Comparison of ENCODE assay signal across 11 cellular contexts in the genomic region with DNA sequence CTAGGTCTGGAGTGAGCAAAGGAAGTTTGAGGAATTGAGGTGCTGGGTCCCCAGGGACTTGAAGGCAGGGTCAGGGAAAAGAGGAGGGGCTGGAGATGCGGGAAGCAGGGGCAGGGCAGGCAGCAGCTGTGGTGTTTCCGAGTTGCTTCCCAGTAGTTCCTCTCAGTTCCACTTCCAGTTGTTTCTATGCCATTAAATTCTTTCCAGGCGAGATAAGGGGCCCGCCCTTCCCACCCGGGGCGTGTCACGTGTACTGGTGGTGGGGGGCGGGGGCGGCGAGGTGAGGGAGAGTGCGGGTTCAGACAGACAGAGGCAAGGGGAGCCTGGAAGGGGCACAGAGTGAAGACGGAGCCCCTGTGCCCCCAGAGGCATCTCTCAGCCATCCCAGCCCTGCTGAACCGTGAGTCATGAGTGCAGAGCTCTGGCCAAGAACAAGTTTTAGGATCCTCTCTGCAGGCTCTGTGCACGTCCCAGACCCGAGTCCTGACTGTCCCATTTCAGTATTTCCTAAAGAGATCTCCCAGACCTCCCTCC. TPM values are rescaled to one million over a fixed set of nuclear protein-coding genes. Genes with fewer than 3 reads are reported as not detected.
DNase-seq lines count a peak whose midpoint lies in the region; ATAC-seq and TF ChIP-seq lines count a peak whose summit lies in the region.
"Had no signal": no experiment of that assay in that cellular context is flagged by ENCODE, and none has a peak within 500 bp of the region (broad histone marks: within the 10 kb centered on the region; RNA-seq: fewer than 3 reads in every experiment).

No MANE protein-coding gene starts in this region.

- H3K4me1 Mint-ChIP-seq in neural crest cell, result peaks cover 33% of the 10 kb centered on the region

- no peak for ATAC-seq in HG02588 (IDR thresholded peaks at IDR 0.05; ENCODE audit: unreplicated experiment)
- ATAC-seq in GM18511 (IDR thresholded peaks at IDR 0.05; ENCODE audit: unreplicated experiment), result no peak

- no peaks in the 10 kb centered on the region for H3K9me3 Mint-ChIP-seq in neural crest cell

- peak overlapping the region; percentile 58 for H3K4me3 Mint-ChIP-seq in neural crest cell

- peaks cover 49% of the 10 kb centered on the region for H3K27me3 Mint-ChIP-seq in neural crest cell (ENCODE audit: low read depth)

- TF ChIP-seq CTCF in fibroblast of the aortic adventitia (IDR thresholded peaks at IDR 0.05; ENCODE audit: insufficient read depth, low read length), result no peak
- TF ChIP-seq CTCF in neural crest cell (conservative IDR thresholded peaks at IDR 0.05), result no peak

- H3K27ac Mint-ChIP-seq in neural crest cell (ENCODE audit: unreplicated experiment), result no peak overlapping the region

- peaks cover 2% of the 10 kb centered on the region for H3K36me3 Mint-ChIP-seq in neural crest cell (ENCODE audit: low read depth)

- peak overlapping the region; percentile 69 for H3K4me3 ChIP-seq in fibroblast of the aortic adventitia (ENCODE audit: low read depth, low read length)

- peak; percentile 75 for DNase-seq in AG08395 (ENCODE audit: low spot score)
- peak; percentile 61 for DNase-seq in RPMI7951 (ENCODE audit: low read depth)
- DNase-seq in fibroblast of the aortic adventitia (ENCODE audit: low read depth), result peak; percentile 80
- no peak for DNase-seq in neural crest cell (ENCODE audit: low read depth, low spot score)
- DNase-seq in middle frontal gyrus (ENCODE audit: extremely low spot score, low spot score), result no peak
- DNase-seq in OCI-M2 (lab: John Stamatoyannopoulos, UW; ENCODE audit: unreplicated experiment), result no peak
- DNase-seq: effector CD4-positive, alpha-beta T cell; Kasumi-1 had no signal

RNA-seq across cellular contexts. Expression of a gene that starts 1.0 kb away (rescaled TPM):
- 0.12 and 0.20 TPM in 2 replicates for total RNA-seq in RPMI7951 (2014; rRNA removed; shearing (Covaris generic))
- total RNA-seq in fibroblast of the aortic adventitia (ENCODE audit: low replicate concordance) (54.0 and 315 TPM in 2 replicates), neural crest cell (4.6 and 6.6 TPM in 2 replicates)

RNA-seq across cellular contexts. Expression of a gene that starts 19.9 kb away (rescaled TPM):
- 20.5 and 23.5 TPM in 2 replicates for total RNA-seq in RPMI7951 (2014; rRNA removed; shearing (Covaris generic))
- total RNA-seq in fibroblast of the aortic adventitia (ENCODE audit: low replicate concordance), result 23.8 and 40.6 TPM in 2 replicates
- total RNA-seq in neural crest cell, result 83.6 and 87.1 TPM in 2 replicates

RNA-seq across cellular contexts. Expression of a gene that starts 21.9 kb away (rescaled TPM):
- total RNA-seq in RPMI7951 (2014; rRNA removed; shearing (Covaris generic)), result 14.5 and 15.2 TPM in 2 replicates
- total RNA-seq in fibroblast of the aortic adventitia (ENCODE audit: low replicate concordance), result 5.6 and 7.9 TPM in 2 replicates
- total RNA-seq in neural crest cell, result 12.4 and 13.0 TPM in 2 replicates

RNA-seq across cellular contexts. Expression of a gene that starts 43.6 kb away (rescaled TPM):
- total RNA-seq in RPMI7951 (2014; rRNA removed; shearing (Covaris generic)), result 0.49 TPM in 1 of 2 replicates, not detected in the other
- 0.41 and 0.54 TPM in 2 replicates for total RNA-seq in fibroblast of the aortic adventitia (ENCODE audit: low replicate concordance)
- total RNA-seq in neural crest cell, result 3.1 and 4.1 TPM in 2 replicates
- total RNA-seq: T-helper 2 cell treated with Interferon-gamma antibody and Interleukin-4, amounts not matched to agents 100 ng/mL and 5 ng/mL, for 36 hours had no signal

RNA-seq across cellular contexts. Expression of a gene that starts 45.8 kb away (rescaled TPM):
- total RNA-seq in RPMI7951 (2014; rRNA removed; shearing (Covaris generic)), result 22.9 and 25.1 TPM in 2 replicates
- total RNA-seq in fibroblast of the aortic adventitia (ENCODE audit: low replicate concordance) (7.1 and 30.2 TPM in 2 replicates), neural crest cell (60.9 and 62.3 TPM in 2 replicates)

Comparison
In these comparisons a context has a peak if more than half of its experiments do, and no peak if none do; other contexts are left out.
1. DNase-seq: peak in AG08395 (single experiment), RPMI7951 (single experiment) and fibroblast of the aortic adventitia (single experiment); none in neural crest cell (single experiment), middle frontal gyrus (single experiment) and OCI-M2 (single experiment).